ENCODE assay signal across 17 cellular contexts in genomic region chr5:169703803-169704202, GRCh38.
DNase-seq lines count a peak whose midpoint lies in the region; ATAC-seq and TF ChIP-seq lines count a peak whose summit lies in the region.
"Had no signal": no experiment of that assay in that cellular context is flagged by ENCODE, and none has a peak within 500 bp of the region (broad histone marks: within the 10 kb centered on the region; RNA-seq: fewer than 3 reads in every experiment).

No MANE protein-coding gene starts in this region.

- in situ Hi-C loops in mammary epithelial cell (cut with MboI; ENCODE audit: low sequenced_read_pairs in 2 of 2), result loop anchor here in 1 of 2 donors (5.0 kb wide), 1 partner anchor 278 kb away; the partner anchor contains the start of gene INSYN2B

- DNase-seq in stimulated activated naive CD8-positive, alpha-beta T cell treated with anti-CD3 and anti-CD28 coated beads, Interleukin-15, Interleukin-2, amounts not matched to agents 100 U/mL and 50 U/mL, for 24 hours, result no peak
- DNase-seq in mammary epithelial cell (no peak), lower leg skin (ENCODE audit: low spot score in 2 of 2) (no peak), Caco-2 (no peak), hypothalamus (lab: John Stamatoyannopoulos, UW) (no peak), heart right ventricle (no peak)
- DNase-seq: activated naive CD4-positive, alpha-beta T cell treated with Interleukin-2 at 50 U/mL for 16 hours; body of pancreas; cortex of kidney; left lung; NCI-H1105; NCI-H748 treated with DMSO at 0.1 percent for 48 hours; testis had no signal

- intact Hi-C loops in mammary epithelial cell (cut with micrococcal nuclease), result loop anchor here (2.0 to 10.0 kb wide), 3 partner anchors 208 to 481 kb away; no protein-coding TSS in a partner anchor
- intact Hi-C loops in lower leg skin (cut with DNase I; ENCODE audit: low total_unique reads), result no loop called here
- intact Hi-C loops in Caco-2 (cut with micrococcal nuclease; ENCODE audit: unreplicated experiment), result loop anchor here (5.0 to 10.0 kb wide), 2 partner anchors 123 to 191 kb away; no protein-coding TSS in a partner anchor
- intact Hi-C loops in heart right ventricle (cut with DNase I), result loop anchor here in 9 of 10 donors (2.0 to 10.0 kb wide), 6 partner anchors 277 to 481 kb away; partner anchors contain the start of gene INSYN2B (in 5 of the 9)

- CTCF ChIA-PET in mammary epithelial cell (lab: Charles Lee; ENCODE audit: low non-redundant PET), result no interaction called here
- CTCF ChIA-PET in Caco-2 (lab: Charles Lee), result no interaction called here

- no TSS peak for BruUV-seq in mammary epithelial cell (replicated peaks; lab: Mats Ljungman, UMichigan)
- BruUV-seq in Caco-2 (replicated peaks; lab: Mats Ljungman, UMichigan), result no TSS peak

- H3K4me1 Mint-ChIP-seq in stimulated activated naive CD8-positive, alpha-beta T cell treated with anti-CD3 and anti-CD28 coated beads, Interleukin-15, Interleukin-2, amounts not matched to agents 100 ng/mL and 50 ng/mL, for 24 hours (ENCODE audit: low read depth), result peaks cover 27% of the 10 kb centered on the region
- no peaks in the 10 kb centered on the region for H3K4me1 Mint-ChIP-seq in Caco-2 (ENCODE audit: low read depth, unreplicated experiment)

- TF ChIP-seq CTCF in OCI-LY3 (IDR thresholded peaks at IDR 0.05; ENCODE audit: low read depth, low read length) (no peak), mammary epithelial cell (conservative IDR thresholded peaks at IDR 0.05 in 1 of 2, IDR thresholded peaks at IDR 0.05 in 1 of 2; ENCODE audit: extremely low read depth in 1 of 2, insufficient read depth in 1 of 2, low read depth in 1 of 2, low read length in 2 of 2) (no peak), lower leg skin (IDR thresholded peaks at IDR 0.05) (no peak), Caco-2 (IDR thresholded peaks at IDR 0.05; ENCODE audit: insufficient read depth in 1 of 2, low read depth in 1 of 2, low read length in 1 of 2, severe bottlenecking in 1 of 2, unreplicated experiment in 1 of 2) (no peak), heart right ventricle (IDR thresholded peaks at IDR 0.05) (no peak)

- no peaks in the 10 kb centered on the region for H3K9me3 ChIP-seq in OCI-LY3 (ENCODE audit: insufficient read depth, low read length)
- no peaks in the 10 kb centered on the region for H3K9me3 ChIP-seq in mammary epithelial cell (replicated peaks; ENCODE audit: insufficient read depth, low read length)
- no peaks in the 10 kb centered on the region for H3K9me3 ChIP-seq in Caco-2
- no peaks in the 10 kb centered on the region for H3K9me3 ChIP-seq in heart right ventricle
- H3K9me3 ChIP-seq: body of pancreas, HAP-1, left lung, testis had no signal

- dilution Hi-C loops in mammary epithelial cell (cut with HindIII; ENCODE audit: low sequenced_read_pairs), result no loop called here

- no peak for ATAC-seq in stimulated activated naive CD8-positive, alpha-beta T cell treated with anti-CD3 and anti-CD28 coated beads, Interleukin-15, Interleukin-2, amounts not matched to agents 100 U/mL and 50 U/mL, for 24 hours
- no peak for ATAC-seq in heart right ventricle
- ATAC-seq: body of pancreas, left lung had no signal

- H3K27ac Mint-ChIP-seq in stimulated activated naive CD8-positive, alpha-beta T cell treated with anti-CD3 and anti-CD28 coated beads, Interleukin-15, Interleukin-2, amounts not matched to agents 100 ng/mL and 50 ng/mL, for 24 hours, result peak overlapping the region; percentile 67
- H3K27ac Mint-ChIP-seq in Caco-2 (ENCODE audit: unreplicated experiment), result no peak overlapping the region

- no peaks in the 10 kb centered on the region for H3K9me3 Mint-ChIP-seq in stimulated activated naive CD8-positive, alpha-beta T cell treated with anti-CD3 and anti-CD28 coated beads, Interleukin-15, Interleukin-2, amounts not matched to agents 100 ng/mL and 50 ng/mL, for 24 hours
- H3K9me3 Mint-ChIP-seq in Caco-2 (ENCODE audit: unreplicated experiment), result no peaks in the 10 kb centered on the region

- no peak overlapping the region for H3K4me3 Mint-ChIP-seq in stimulated activated naive CD8-positive, alpha-beta T cell treated with anti-CD3 and anti-CD28 coated beads, Interleukin-15, Interleukin-2, amounts not matched to agents 100 ng/mL and 50 ng/mL, for 24 hours
- no peak overlapping the region for H3K4me3 Mint-ChIP-seq in Caco-2 (ENCODE audit: unreplicated experiment)

- H3K4me3 ChIP-seq in OCI-LY3 (ENCODE audit: low read length) (no peak overlapping the region), mammary epithelial cell (replicated peaks in 1 of 3; ENCODE audit: insufficient read depth in 1 of 3, low read depth in 2 of 3, low read length in 3 of 3) (no peak overlapping the region), lower leg skin (ENCODE audit: low read depth, poor library complexity, severe bottlenecking) (no peak overlapping the region), Caco-2 (ENCODE audit: low read depth, low read length) (no peak overlapping the region), heart right ventricle (no peak overlapping the region)
- H3K4me3 ChIP-seq: body of pancreas, HAP-1, left lung, testis had no signal

- no peaks in the 10 kb centered on the region for H3K27me3 Mint-ChIP-seq in stimulated activated naive CD8-positive, alpha-beta T cell treated with anti-CD3 and anti-CD28 coated beads, Interleukin-15, Interleukin-2, amounts not matched to agents 100 ng/mL and 50 ng/mL, for 24 hours
- peaks cover 7% of the 10 kb centered on the region for H3K27me3 Mint-ChIP-seq in Caco-2 (ENCODE audit: insufficient read depth, unreplicated experiment)

- no peak overlapping the region; the same call in 1 of the 2 replicates for H3K4me2 ChIP-seq in OCI-LY3 (ENCODE audit: low read length)
- H3K4me2 ChIP-seq in mammary epithelial cell (ENCODE audit: insufficient read depth, low read depth, low read length), result no peak overlapping the region

- WGBS in mammary epithelial cell (ENCODE audit: low coverage, missing lambda C conversion rate), result 73% methylated on average over 2 of the region's 2 CpGs
- 66 to 70% methylated on average over 2 of the region's 2 CpGs for WGBS in lower leg skin, 2 donors
- 52 to 59% methylated on average over 2 of the region's 2 CpGs for WGBS in heart right ventricle, 2 donors

- peaks cover 78% of the 10 kb centered on the region for H3K36me3 Mint-ChIP-seq in stimulated activated naive CD8-positive, alpha-beta T cell treated with anti-CD3 and anti-CD28 coated beads, Interleukin-15, Interleukin-2, amounts not matched to agents 100 ng/mL and 50 ng/mL, for 24 hours (ENCODE audit: low read depth)
- no peaks in the 10 kb centered on the region for H3K36me3 Mint-ChIP-seq in Caco-2 (ENCODE audit: insufficient read depth, unreplicated experiment)

- POLR2A ChIA-PET in Caco-2 (lab: Charles Lee), result no interaction called here

- no peak overlapping the region for H3K9ac ChIP-seq in OCI-LY3 (ENCODE audit: low read length)
- H3K9ac ChIP-seq in mammary epithelial cell (ENCODE audit: insufficient read depth, low read length), result no peak overlapping the region
- H3K9ac ChIP-seq: parathyroid adenoma had no signal

- H3K27me3 ChIP-seq in OCI-LY3 (ENCODE audit: low read depth, low read length) (no peaks in the 10 kb centered on the region), mammary epithelial cell (ENCODE audit: insufficient read depth, low read length) (no peaks in the 10 kb centered on the region), Caco-2 (replicated peaks; ENCODE audit: control insufficient read depth, insufficient read depth, low read length) (no peaks in the 10 kb centered on the region), heart right ventricle (peaks cover 0 to 6% (median 0%) of the 10 kb centered on the region in 7 donors)
- H3K27me3 ChIP-seq: body of pancreas, left lung, testis had no signal

- no peak overlapping the region for H2AFZ ChIP-seq in OCI-LY3 (ENCODE audit: low read depth, low read length)
- peak overlapping the region; percentile 46 for H2AFZ ChIP-seq in mammary epithelial cell (ENCODE audit: low read depth, low read length)
- H2AFZ ChIP-seq: parathyroid adenoma had no signal

- H4K20me1 ChIP-seq in OCI-LY3 (ENCODE audit: insufficient read depth, low read length), result peaks cover 9% of the 10 kb centered on the region
- no peaks in the 10 kb centered on the region for H4K20me1 ChIP-seq in mammary epithelial cell (ENCODE audit: insufficient read depth, low read length)

- H3K79me2 ChIP-seq in OCI-LY3 (ENCODE audit: low read length), result peaks cover 3% of the 10 kb centered on the region; the same call in 1 of the 2 replicates
- no peaks in the 10 kb centered on the region for H3K79me2 ChIP-seq in mammary epithelial cell (ENCODE audit: insufficient read depth, low read length)
- H3K79me2 ChIP-seq: parathyroid adenoma had no signal

- no peak for TF ChIP-seq POLR2A in lower leg skin (IDR thresholded peaks at IDR 0.05)

- H3K27ac ChIP-seq in OCI-LY3 (ENCODE audit: low read length) (peak overlapping the region; percentile 49), mammary epithelial cell (ENCODE audit: insufficient read depth, low read depth, low read length) (no peak overlapping the region), heart right ventricle (no peak overlapping the region)
- H3K27ac ChIP-seq: body of pancreas, left lung, parathyroid adenoma, testis had no signal

- H3K36me3 ChIP-seq in OCI-LY3 (replicated peaks; ENCODE audit: low read depth, low read length) (peaks cover 64% of the 10 kb centered on the region), mammary epithelial cell (ENCODE audit: insufficient read depth, low read length) (no peaks in the 10 kb centered on the region), Caco-2 (ENCODE audit: control insufficient read depth, insufficient read depth, low read length) (no peaks in the 10 kb centered on the region), heart right ventricle (peaks cover 0 to 97% (median 0%) of the 10 kb centered on the region in 9 donors)
- H3K36me3 ChIP-seq: HAP-1 had no signal

- H3K4me1 ChIP-seq in OCI-LY3 (ENCODE audit: low read length) (peaks cover 24% of the 10 kb centered on the region), mammary epithelial cell (ENCODE audit: insufficient read depth, low read length) (no peaks in the 10 kb centered on the region), Caco-2 (no peaks in the 10 kb centered on the region), heart right ventricle (peaks cover 0 to 8% (median 0%) of the 10 kb centered on the region in 9 donors)
- H3K4me1 ChIP-seq: body of pancreas, HAP-1, left lung, parathyroid adenoma had no signal
